In genomic region chr7:66654275-66655112, GRCh38 we compare ENCODE assay signal across 1 cellular context.
TF ChIP-seq lines count a peak whose summit lies in the region.

No MANE protein-coding gene starts in this region.

TF ChIP-seq in HepG2, 621 proteins besides CTCF, POLR2A, EP300 and RAD21 (continued from another document and continues in another):
- TF ChIP-seq, protein P1, sequence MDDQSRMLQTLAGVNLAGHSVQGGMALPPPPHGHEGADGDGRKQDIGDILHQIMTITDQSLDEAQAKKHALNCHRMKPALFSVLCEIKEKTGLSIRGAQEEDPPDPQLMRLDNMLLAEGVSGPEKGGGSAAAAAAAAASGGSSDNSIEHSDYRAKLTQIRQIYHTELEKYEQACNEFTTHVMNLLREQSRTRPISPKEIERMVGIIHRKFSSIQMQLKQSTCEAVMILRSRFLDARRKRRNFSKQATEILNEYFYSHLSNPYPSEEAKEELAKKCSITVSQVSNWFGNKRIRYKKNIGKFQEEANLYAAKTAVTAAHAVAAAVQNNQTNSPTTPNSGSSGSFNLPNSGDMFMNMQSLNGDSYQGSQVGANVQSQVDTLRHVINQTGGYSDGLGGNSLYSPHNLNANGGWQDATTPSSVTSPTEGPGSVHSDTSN (CRISPR knock-in tag; IDR thresholded peaks at IDR 0.05; ENCODE audit: borderline replicate concordance): 0 out of 2 replicates have a peak, but pooled peaks have one; percentile 53
- TF ChIP-seq ZBTB4 (CRISPR knock-in tag; IDR thresholded peaks at IDR 0.05; ENCODE audit: borderline replicate concordance) (peak; percentile 72), MEIS2 (CRISPR knock-in tag; IDR thresholded peaks at IDR 0.05) (peak; percentile 65), ZBTB20 (CRISPR knock-in tag; IDR thresholded peaks at IDR 0.05; ENCODE audit: borderline replicate concordance, low read depth) (0 out of 2 replicates have a peak, but pooled peaks have one; percentile 82), TCF12 (IDR thresholded peaks at IDR 0.05) (no peak), TCF12 (CRISPR knock-in tag; IDR thresholded peaks at IDR 0.05) (0 out of 2 replicates have a peak, but pooled peaks have one; percentile 63), ZFAT (CRISPR knock-in tag; conservative IDR thresholded peaks at IDR 0.05) (0 out of 2 replicates have a peak, but pooled peaks have one; percentile 68), GATA4 (IDR thresholded peaks at IDR 0.05; ENCODE audit: borderline replicate concordance, low read depth) (peak; percentile 61; the same call in 1 of the 2 replicates), IRF2 (CRISPR knock-in tag; IDR thresholded peaks at IDR 0.05) (peak; percentile 85; the same call in 1 of the 2 replicates), ATM (IDR thresholded peaks at IDR 0.05; ENCODE audit: borderline replicate concordance) (no peak), ZNF546 (CRISPR knock-in tag; conservative IDR thresholded peaks at IDR 0.05) (peak; percentile 94; the same call in 1 of the 2 replicates), HMG20A (CRISPR knock-in tag; IDR thresholded peaks at IDR 0.05; ENCODE audit: borderline replicate concordance) (no peak), EED (CRISPR knock-in tag; IDR thresholded peaks at IDR 0.05) (peak; percentile 96), SIN3B (IDR thresholded peaks at IDR 0.05; ENCODE audit: low read length) (no peak), SCMH1 (CRISPR knock-in tag; IDR thresholded peaks at IDR 0.05; ENCODE audit: borderline replicate concordance) (no peak), ONECUT2 (CRISPR knock-in tag; IDR thresholded peaks at IDR 0.05) (peak; percentile 30; the same call in 1 of the 2 replicates), TBL1XR1 (IDR thresholded peaks at IDR 0.05; ENCODE audit: borderline replicate concordance, low read length, partially characterized antibody) (no peak), NFE2 (CRISPR knock-in tag; IDR thresholded peaks at IDR 0.05) (no peak), ATF7 (IDR thresholded peaks at IDR 0.05) (no peak), ATF7 (CRISPR knock-in tag; IDR thresholded peaks at IDR 0.05) (no peak), MTF2 (CRISPR knock-in tag; IDR thresholded peaks at IDR 0.05; ENCODE audit: borderline replicate concordance) (peak; percentile 65; the same call in 1 of the 2 replicates), RNF2 (conservative IDR thresholded peaks at IDR 0.05; ENCODE audit: low read depth) (peak; percentile 93; the same call in 1 of the 2 replicates), FOXK2 (IDR thresholded peaks at IDR 0.05) (no peak), E2F1 (CRISPR knock-in tag; IDR thresholded peaks at IDR 0.05) (peak; percentile 63; the same call in 1 of the 2 replicates), HNRNPUL1 (IDR thresholded peaks at IDR 0.05; ENCODE audit: low read depth, low read length) (no peak), MXI1 (IDR thresholded peaks at IDR 0.05; ENCODE audit: borderline replicate concordance, low read depth, low read length) (peak; percentile 79; the same call in 1 of the 3 replicates), ZNF276 (CRISPR knock-in tag; IDR thresholded peaks at IDR 0.05; ENCODE audit: low read depth) (peak; percentile 86), ZNF781 (CRISPR knock-in tag; IDR thresholded peaks at IDR 0.05; ENCODE audit: borderline replicate concordance, not compliant biosample characterization) (peak; percentile 88), ZNF792 (CRISPR knock-in tag; IDR thresholded peaks at IDR 0.05) (peak; percentile 84), ZNF652 (CRISPR knock-in tag; IDR thresholded peaks at IDR 0.05; ENCODE audit: borderline replicate concordance, low read depth) (peak; percentile 33; the same call in 1 of the 2 replicates), HDAC6 (IDR thresholded peaks at IDR 0.05; ENCODE audit: low read depth, low read length) (no peak), ZNF550 (CRISPR knock-in tag; IDR thresholded peaks at IDR 0.05; ENCODE audit: borderline replicate concordance) (no peak), ZNF660 (CRISPR knock-in tag; IDR thresholded peaks at IDR 0.05; ENCODE audit: borderline replicate concordance, low read depth) (no peak; the same call in 1 of the 2 replicates), THAP11 (CRISPR knock-in tag; IDR thresholded peaks at IDR 0.05) (peak; percentile 93), RBM22 (optimal IDR thresholded peaks at IDR 0.05; ENCODE audit: low read length) (no peak), ZNF17 (CRISPR knock-in tag; IDR thresholded peaks at IDR 0.05) (no peak), ZNF878 (CRISPR knock-in tag; IDR thresholded peaks at IDR 0.05) (peak; percentile 18; the same call in 1 of the 2 replicates), CEBPZ (IDR thresholded peaks at IDR 0.05; ENCODE audit: low read length) (no peak), HES4 (CRISPR knock-in tag; IDR thresholded peaks at IDR 0.05; ENCODE audit: borderline replicate concordance) (peak; percentile 86)
- TF ChIP-seq, protein P2, sequence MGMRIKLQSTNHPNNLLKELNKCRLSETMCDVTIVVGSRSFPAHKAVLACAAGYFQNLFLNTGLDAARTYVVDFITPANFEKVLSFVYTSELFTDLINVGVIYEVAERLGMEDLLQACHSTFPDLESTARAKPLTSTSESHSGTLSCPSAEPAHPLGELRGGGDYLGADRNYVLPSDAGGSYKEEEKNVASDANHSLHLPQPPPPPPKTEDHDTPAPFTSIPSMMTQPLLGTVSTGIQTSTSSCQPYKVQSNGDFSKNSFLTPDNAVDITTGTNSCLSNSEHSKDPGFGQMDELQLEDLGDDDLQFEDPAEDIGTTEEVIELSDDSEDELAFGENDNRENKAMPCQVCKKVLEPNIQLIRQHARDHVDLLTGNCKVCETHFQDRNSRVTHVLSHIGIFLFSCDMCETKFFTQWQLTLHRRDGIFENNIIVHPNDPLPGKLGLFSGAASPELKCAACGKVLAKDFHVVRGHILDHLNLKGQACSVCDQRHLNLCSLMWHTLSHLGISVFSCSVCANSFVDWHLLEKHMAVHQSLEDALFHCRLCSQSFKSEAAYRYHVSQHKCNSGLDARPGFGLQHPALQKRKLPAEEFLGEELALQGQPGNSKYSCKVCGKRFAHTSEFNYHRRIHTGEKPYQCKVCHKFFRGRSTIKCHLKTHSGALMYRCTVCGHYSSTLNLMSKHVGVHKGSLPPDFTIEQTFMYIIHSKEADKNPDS (CRISPR knock-in tag; IDR thresholded peaks at IDR 0.05): peak; percentile 47; the same call in 1 of the 2 replicates
- TF ChIP-seq, protein P3, sequence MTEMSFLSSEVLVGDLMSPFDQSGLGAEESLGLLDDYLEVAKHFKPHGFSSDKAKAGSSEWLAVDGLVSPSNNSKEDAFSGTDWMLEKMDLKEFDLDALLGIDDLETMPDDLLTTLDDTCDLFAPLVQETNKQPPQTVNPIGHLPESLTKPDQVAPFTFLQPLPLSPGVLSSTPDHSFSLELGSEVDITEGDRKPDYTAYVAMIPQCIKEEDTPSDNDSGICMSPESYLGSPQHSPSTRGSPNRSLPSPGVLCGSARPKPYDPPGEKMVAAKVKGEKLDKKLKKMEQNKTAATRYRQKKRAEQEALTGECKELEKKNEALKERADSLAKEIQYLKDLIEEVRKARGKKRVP (CRISPR knock-in tag; IDR thresholded peaks at IDR 0.05): 0 out of 4 replicates have a peak, but pooled peaks of 1 of the 2 experiments have one; percentile 26
- TF ChIP-seq, protein P4, sequence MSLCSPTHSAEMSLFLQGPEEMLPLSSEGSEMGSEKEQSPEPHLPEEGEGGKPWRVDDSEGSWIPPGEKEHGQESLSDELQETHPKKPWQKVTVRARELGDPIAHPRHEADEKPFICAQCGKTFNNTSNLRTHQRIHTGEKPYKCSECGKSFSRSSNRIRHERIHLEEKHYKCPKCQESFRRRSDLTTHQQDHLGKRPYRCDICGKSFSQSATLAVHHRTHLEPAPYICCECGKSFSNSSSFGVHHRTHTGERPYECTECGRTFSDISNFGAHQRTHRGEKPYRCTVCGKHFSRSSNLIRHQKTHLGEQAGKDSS (CRISPR knock-in tag; IDR thresholded peaks at IDR 0.05; ENCODE audit: borderline replicate concordance, low read depth): peak; percentile 78
- TF ChIP-seq, protein P5, sequence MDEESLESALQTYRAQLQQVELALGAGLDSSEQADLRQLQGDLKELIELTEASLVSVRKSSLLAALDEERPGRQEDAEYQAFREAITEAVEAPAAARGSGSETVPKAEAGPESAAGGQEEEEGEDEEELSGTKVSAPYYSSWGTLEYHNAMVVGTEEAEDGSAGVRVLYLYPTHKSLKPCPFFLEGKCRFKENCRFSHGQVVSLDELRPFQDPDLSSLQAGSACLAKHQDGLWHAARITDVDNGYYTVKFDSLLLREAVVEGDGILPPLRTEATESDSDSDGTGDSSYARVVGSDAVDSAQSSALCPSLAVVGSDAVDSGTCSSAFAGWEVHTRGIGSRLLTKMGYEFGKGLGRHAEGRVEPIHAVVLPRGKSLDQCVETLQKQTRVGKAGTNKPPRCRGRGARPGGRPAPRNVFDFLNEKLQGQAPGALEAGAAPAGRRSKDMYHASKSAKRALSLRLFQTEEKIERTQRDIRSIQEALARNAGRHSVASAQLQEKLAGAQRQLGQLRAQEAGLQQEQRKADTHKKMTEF (CRISPR knock-in tag; IDR thresholded peaks at IDR 0.05): peak; percentile 88
- TF ChIP-seq, protein P6, sequence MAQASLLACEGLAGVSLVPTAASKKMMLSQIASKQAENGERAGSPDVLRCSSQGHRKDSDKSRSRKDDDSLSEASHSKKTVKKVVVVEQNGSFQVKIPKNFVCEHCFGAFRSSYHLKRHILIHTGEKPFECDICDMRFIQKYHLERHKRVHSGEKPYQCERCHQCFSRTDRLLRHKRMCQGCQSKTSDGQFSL (CRISPR knock-in tag; IDR thresholded peaks at IDR 0.05): no peak; the same call in 1 of the 2 replicates
